10 cellular contexts compared by ENCODE assay signal in genomic region chr4:105520819-105521790, GRCh38. TPM values are rescaled to one million over a fixed set of nuclear protein-coding genes. Genes with fewer than 3 reads are reported as not detected.
DNase-seq lines count a peak whose midpoint lies in the region; ATAC-seq and TF ChIP-seq lines count a peak whose summit lies in the region.
"Had no signal": no experiment of that assay in that cellular context is flagged by ENCODE, and none has a peak within 500 bp of the region (broad histone marks: within the 10 kb centered on the region; RNA-seq: fewer than 3 reads in every experiment).

No MANE protein-coding gene starts in this region.

- TF ChIP-seq CTCF in Caco-2 (IDR thresholded peaks at IDR 0.05; ENCODE audit: insufficient read depth in 1 of 2, low read depth in 1 of 2, low read length in 1 of 2, severe bottlenecking in 1 of 2, unreplicated experiment in 1 of 2), result peak; percentile 56 to 69
- TF ChIP-seq CTCF in breast epithelium (IDR thresholded peaks at IDR 0.05), result peak; percentile 17 to 57 (median 52)
- TF ChIP-seq CTCF in uterus (IDR thresholded peaks at IDR 0.05), result peak; percentile 50 to 59 (median 52)

- H3K27ac ChIP-seq in breast epithelium (no peak overlapping the region), uterus (no peak overlapping the region)

- DNase-seq in Caco-2 (peak in 1 of 2 experiments; percentile 61), NCI-H526 (lab: John Stamatoyannopoulos, UW) (peak; percentile 4 to 64), breast epithelium (ENCODE audit: low spot score in 2 of 2) (no peak), left colon (peak in 1 of 2 donors; percentile 41), uterus (no peak), T-helper 9 cell (no peak)

- H3K4me1 ChIP-seq in Caco-2 (no peaks in the 10 kb centered on the region), breast epithelium (no peaks in the 10 kb centered on the region), uterus (no peaks in the 10 kb centered on the region)

- no peak overlapping the region for H3K4me3 ChIP-seq in Caco-2 (ENCODE audit: low read depth, low read length)
- H3K4me3 ChIP-seq in breast epithelium, result no peak overlapping the region
- no peak overlapping the region for H3K4me3 ChIP-seq in uterus

- intact Hi-C loops in Caco-2 (cut with micrococcal nuclease; ENCODE audit: unreplicated experiment) (loop anchor here (1.0 to 5.0 kb wide), 3 partner anchors 66 to 194 kb away; no protein-coding TSS in a partner anchor), breast epithelium (cut with DNase I; ENCODE audit: low total_unique reads) (no loop called here), left colon (cut with DNase I, micrococcal nuclease) (loop anchor here in 1 of 2 donors (10.0 kb wide), 1 partner anchor 144 kb away; no protein-coding TSS in a partner anchor), uterus (cut with DNase I; ENCODE audit: low total_unique reads) (no loop called here)

- CTCF ChIA-PET in Caco-2 (lab: Charles Lee), result interaction anchor here (0.6 to 1.6 kb wide), 4 partner anchors 12 to 194 kb away, joined by 3 to 19 read pairs (median 4); partner anchors contain the start of gene ARHGEF38

- no peak overlapping the region for H3K27ac Mint-ChIP-seq in Caco-2 (ENCODE audit: unreplicated experiment)
- H3K27ac Mint-ChIP-seq: T-helper 17 cell had no signal

- H3K9me3 Mint-ChIP-seq in Caco-2 (ENCODE audit: unreplicated experiment), result no peaks in the 10 kb centered on the region

- TF ChIP-seq POLR2A in breast epithelium (IDR thresholded peaks at IDR 0.05) (no peak), uterus (IDR thresholded peaks at IDR 0.05) (no peak)

- H3K36me3 Mint-ChIP-seq in Caco-2 (ENCODE audit: insufficient read depth, unreplicated experiment), result no peaks in the 10 kb centered on the region

- H3K27me3 ChIP-seq in Caco-2 (replicated peaks; ENCODE audit: control insufficient read depth, insufficient read depth, low read length) (no peaks in the 10 kb centered on the region), breast epithelium (no peaks in the 10 kb centered on the region), uterus (no peaks in the 10 kb centered on the region)

- no peaks in the 10 kb centered on the region for H3K27me3 Mint-ChIP-seq in Caco-2 (ENCODE audit: insufficient read depth, unreplicated experiment)

- POLR2A ChIA-PET in Caco-2 (lab: Charles Lee), result interaction anchor here (0.6 kb wide), 1 partner anchor 45 kb away, joined by 3 read pairs; no protein-coding TSS in a partner anchor

- BruUV-seq in Caco-2 (replicated peaks; lab: Mats Ljungman, UMichigan), result no TSS peak

- H3K4me3 Mint-ChIP-seq in Caco-2 (ENCODE audit: unreplicated experiment), result no peak overlapping the region
- H3K4me3 Mint-ChIP-seq: T-helper 17 cell had no signal

- ATAC-seq in GM18868 (IDR thresholded peaks at IDR 0.05; ENCODE audit: unreplicated experiment), result peak; percentile 87
- ATAC-seq in HG03060 (IDR thresholded peaks at IDR 0.05; ENCODE audit: low read depth, unreplicated experiment), result peak; percentile 73
- peak; percentile 73 for ATAC-seq in left colon
- ATAC-seq: T-helper 17 cell had no signal

- H3K36me3 ChIP-seq in Caco-2 (ENCODE audit: control insufficient read depth, insufficient read depth, low read length), result no peaks in the 10 kb centered on the region
- H3K36me3 ChIP-seq in breast epithelium, result no peaks in the 10 kb centered on the region
- H3K36me3 ChIP-seq in uterus, result no peaks in the 10 kb centered on the region

- no peaks in the 10 kb centered on the region for H3K4me1 Mint-ChIP-seq in Caco-2 (ENCODE audit: low read depth, unreplicated experiment)

- H3K9me3 ChIP-seq in Caco-2, result no peaks in the 10 kb centered on the region
- H3K9me3 ChIP-seq in breast epithelium, result no peaks in the 10 kb centered on the region
- no peaks in the 10 kb centered on the region for H3K9me3 ChIP-seq in uterus

RNA-seq across cellular contexts. Expression of gene ARHGEF38, which starts 31.3 kb away (rescaled TPM):
- 3.5 TPM in 2 replicates for total RNA-seq in Caco-2 (2022)
- 10 to 100 TPM in 2 of 3 donors, not detected in 1; 56.9 to 62.9 TPM for total RNA-seq in breast epithelium
- total RNA-seq in left colon, result 10 to 100 TPM; 11.6 to 23.7 TPM
- total RNA-seq in uterus, result 1 to 10 TPM in 1 of 4 donors, under 1 TPM in 1, not detected in 2; 0.26 to 3.7 TPM
- total RNA-seq: pulmonary artery endothelial cell, T-helper 17 cell had no signal

RNA-seq across cellular contexts. Expression of gene PPA2, which starts 47.2 kb away (rescaled TPM):
- total RNA-seq in Caco-2 (2022), result 70.1 and 85.4 TPM in 2 replicates
- 100 to 1,000 TPM in 2 of 3 donors, 10 to 100 TPM in 1; 70.9 to 175 (median 131) TPM for total RNA-seq in breast epithelium
- total RNA-seq in left colon, result 100 to 1,000 TPM; 122 to 142 TPM
- total RNA-seq in uterus, result 100 to 1,000 TPM in 3 of 4 donors, 10 to 100 TPM in 1; 94.4 to 964 (median 152) TPM

Comparison
In these comparisons a context has a peak if more than half of its experiments do, and no peak if none do; other contexts are left out.
1. DNase-seq: peak in NCI-H526 (2 of 2); none in breast epithelium (0 of 2), uterus (0 of 2) and T-helper 9 cell (single experiment).
2. Peak in every context shown above with its lines, with median percentiles within 50 percentile points of each other: CTCF ChIP-seq and ATAC-seq.